ENCODE assay signal across 8 cellular contexts in genomic region chr2:26179446-26179907, GRCh38. TPM values are rescaled to one million over a fixed set of nuclear protein-coding genes. Genes with fewer than 3 reads are reported as not detected.
A peak's percentile ranks its signal among the peaks of the same experiment; 100 is the strongest.
DNase-seq lines count a peak whose midpoint lies in the region; ATAC-seq and TF ChIP-seq lines count a peak whose summit lies in the region.

No MANE protein-coding gene starts in this region.

- CTCF ChIA-PET in Panc1 (lab: Charles Lee) = interaction anchor here (0.6 kb wide), 1 partner anchor 212 kb away, joined by 3 read pairs; no protein-coding TSS in a partner anchor

- POLR2A ChIA-PET in Panc1 (lab: Charles Lee) = no interaction called here

- no peak overlapping the region for H3K27ac ChIP-seq in DND-41 (ENCODE audit: low read length)
- peak overlapping the region; percentile 39; the same call in 1 of the 2 replicates for H3K27ac ChIP-seq in Panc1 (ENCODE audit: low read length)
- H3K27ac ChIP-seq in left ventricle myocardium inferior (replicated peaks) = no peak overlapping the region
- H3K27ac ChIP-seq in parathyroid adenoma = peak overlapping the region; percentile 89
- H3K27ac ChIP-seq in upper lobe of left lung = no peak overlapping the region

- no peak overlapping the region for H3K9ac ChIP-seq in DND-41 (ENCODE audit: low read depth, low read length)
- H3K9ac ChIP-seq in parathyroid adenoma = no peak overlapping the region

- TF ChIP-seq CTCF in DND-41 (IDR thresholded peaks at IDR 0.05; ENCODE audit: borderline replicate concordance, extremely low read depth, low read length, poor library complexity, severe bottlenecking) (no peak), Panc1 (IDR thresholded peaks at IDR 0.05) (no peak), left ventricle myocardium inferior (IDR thresholded peaks at IDR 0.05; ENCODE audit: borderline replicate concordance) (no peak), parathyroid adenoma (IDR thresholded peaks at IDR 0.05) (no peak), upper lobe of left lung (IDR thresholded peaks at IDR 0.05) (no peak)

- H2AFZ ChIP-seq in DND-41 (ENCODE audit: low read depth, low read length) (peak overlapping the region; percentile 46), parathyroid adenoma (no peak overlapping the region)

- no peaks in the 10 kb centered on the region for H3K79me2 ChIP-seq in DND-41 (ENCODE audit: insufficient read depth, low read length)
- H3K79me2 ChIP-seq in parathyroid adenoma = peaks cover 49% of the 10 kb centered on the region

- peak overlapping the region; percentile 75 for H3K4me2 ChIP-seq in DND-41 (ENCODE audit: insufficient read depth, low read length)
- H3K4me2 ChIP-seq in parathyroid adenoma (ENCODE audit: low read length) = peak overlapping the region; percentile 46

- intact Hi-C loops in Panc1 (cut with micrococcal nuclease; ENCODE audit: unreplicated experiment) = no loop called here
- intact Hi-C loops in left ventricle myocardium inferior (cut with micrococcal nuclease) = no loop called here

- TF ChIP-seq POLR2A in upper lobe of left lung (IDR thresholded peaks at IDR 0.05) = no peak

- no peaks in the 10 kb centered on the region for H3K9me3 ChIP-seq in DND-41 (ENCODE audit: insufficient read depth, low read length, severe bottlenecking)
- H3K9me3 ChIP-seq in Panc1 (ENCODE audit: control insufficient read depth, insufficient read depth, low read depth, low read length) = no peaks in the 10 kb centered on the region
- H3K9me3 ChIP-seq in left ventricle myocardium inferior (replicated peaks) = no peaks in the 10 kb centered on the region
- no peaks in the 10 kb centered on the region for H3K9me3 ChIP-seq in parathyroid adenoma (ENCODE audit: control insufficient read depth, low read length)
- H3K9me3 ChIP-seq in upper lobe of left lung = no peaks in the 10 kb centered on the region

- no peak for DNase-seq in DND-41
- DNase-seq in Panc1 (ENCODE audit: low read depth, low spot score) = no peak
- DNase-seq in left ventricle myocardium inferior = no peak
- no peak for DNase-seq in upper lobe of left lung
- no peak for DNase-seq in NCI-H345 treated with DMSO at 0.1 percent for 48 hours (lab: John Stamatoyannopoulos, UW; ENCODE audit: unreplicated experiment)
- DNase-seq in stimulated activated naive CD4-positive, alpha-beta T cell treated with Interleukin-2 at 50 U/mL for 16 hours (lab: John Stamatoyannopoulos, UW) = no peak

- H3K4me3 ChIP-seq in DND-41 (ENCODE audit: low read depth in 1 of 2, low read length in 2 of 2) (peak overlapping the region in 1 of 2 experiments; percentile 51; a peak in 2 of 4 replicates), Panc1 (ENCODE audit: low read depth in 2 of 2, low read length in 2 of 2) (peak overlapping the region; percentile 44 to 59), left ventricle myocardium inferior (peak overlapping the region; percentile 76), parathyroid adenoma (ENCODE audit: low read depth, low read length) (no peak overlapping the region), upper lobe of left lung (peak overlapping the region in 1 of 4 donors; percentile 66)

- no peak for TF ChIP-seq EP300 in upper lobe of left lung (IDR thresholded peaks at IDR 0.05)

- H3K36me3 ChIP-seq in DND-41 (ENCODE audit: insufficient read depth, low read length) = no peaks in the 10 kb centered on the region
- no peaks in the 10 kb centered on the region for H3K36me3 ChIP-seq in Panc1 (ENCODE audit: control insufficient read depth, insufficient read depth, low read length)
- H3K36me3 ChIP-seq in left ventricle myocardium inferior = no peaks in the 10 kb centered on the region
- no peaks in the 10 kb centered on the region for H3K36me3 ChIP-seq in parathyroid adenoma (ENCODE audit: control insufficient read depth, insufficient read depth, low read length)
- H3K36me3 ChIP-seq in upper lobe of left lung = no peaks in the 10 kb centered on the region

- H3K4me1 ChIP-seq in DND-41 (ENCODE audit: insufficient read depth, low read length) (peaks cover 10% of the 10 kb centered on the region), Panc1 (ENCODE audit: control insufficient read depth, insufficient read depth, low read length) (peaks cover 11% of the 10 kb centered on the region), left ventricle myocardium inferior (peaks cover 22% of the 10 kb centered on the region), parathyroid adenoma (peaks cover 57% of the 10 kb centered on the region), upper lobe of left lung (peaks cover 6 to 22% (median 13%) of the 10 kb centered on the region in 4 donors)

- ATAC-seq in DND-41 (ENCODE audit: insufficient read depth, low read depth) (peak; percentile 3; the same call in 1 of the 3 replicates), Panc1 (no peak; the same call in 1 of the 2 replicates), upper lobe of left lung (ENCODE audit: low FRiP score in 2 of 2) (no peak), HG02870 (IDR thresholded peaks at IDR 0.05; ENCODE audit: unreplicated experiment) (no peak)

- H3K27me3 ChIP-seq in DND-41 (ENCODE audit: insufficient read depth, low read length, poor library complexity) (no peaks in the 10 kb centered on the region), Panc1 (ENCODE audit: control insufficient read depth, insufficient read depth, low read length) (no peaks in the 10 kb centered on the region), left ventricle myocardium inferior (ENCODE audit: low read depth) (peaks cover 22% of the 10 kb centered on the region), parathyroid adenoma (ENCODE audit: control insufficient read depth, insufficient read depth, low read length) (no peaks in the 10 kb centered on the region), upper lobe of left lung (peaks cover 0 to 18% (median 5%) of the 10 kb centered on the region in 4 donors)

- in situ Hi-C loops in Panc1 (cut with HindIII; ENCODE audit: low pct_unique_long_range_greater_than_20kb, low sequenced_read_pairs) = no loop called here

- 7 to 31% methylated on average over 5 to 12 of the region's 12 CpGs for WGBS in upper lobe of left lung, 2 donors

- no peaks in the 10 kb centered on the region for H4K20me1 ChIP-seq in DND-41 (ENCODE audit: insufficient read depth, low read length)

- no TSS peak for BruUV-seq in Panc1 (replicated peaks; lab: Mats Ljungman, UMichigan)

RNA-seq across cellular contexts. Expression of gene GAREM2, which starts 6.6 kb away (rescaled TPM):
- total RNA-seq in Panc1 (2021; ENCODE audit: unreplicated experiment) = 12.4 TPM
- 13.8 TPM for polyA plus RNA-seq in Panc1 (2012; ENCODE audit: insufficient read length)
- total RNA-seq in left ventricle myocardium inferior = 0.93 TPM
- 1 to 10 TPM in 1 of 6 donors, under 1 TPM in 4, not detected in 1; 0.22 to 2.6 (median 0.49) TPM for total RNA-seq in upper lobe of left lung

Comparison
In these comparisons a context has a peak if more than half of its experiments do, and no peak if none do; other contexts are left out.
1. H3K27ac ChIP-seq: peak in Panc1 (single experiment) and parathyroid adenoma (single experiment); none in DND-41 (single experiment), left ventricle myocardium inferior (single experiment) and upper lobe of left lung (0 of 4).